Comparison of ENCODE assay signal across 12 cellular contexts in the genomic region with DNA sequence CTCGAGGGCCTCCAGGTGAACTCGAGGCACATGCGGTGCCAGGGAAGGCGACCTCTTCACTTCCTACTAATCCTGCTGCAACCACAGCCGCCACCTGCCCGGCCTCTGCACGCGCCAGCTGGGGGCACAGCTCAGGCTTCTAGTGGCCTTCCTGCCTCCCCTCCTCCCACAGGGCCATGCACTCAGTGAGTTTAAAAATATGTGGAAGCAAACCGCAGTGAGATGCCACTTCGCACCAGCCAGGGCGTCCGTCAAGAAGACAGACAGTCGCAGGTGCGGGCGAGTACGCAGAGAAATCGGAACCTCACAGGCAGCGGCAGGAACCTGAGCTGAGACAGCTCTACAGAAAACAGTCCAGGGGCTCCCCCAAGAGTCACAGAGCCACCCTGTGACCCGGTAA. TPM values are rescaled to one million over a fixed set of nuclear protein-coding genes. Genes with fewer than 3 reads are reported as not detected.
A peak's percentile ranks its signal among the peaks of the same experiment; 100 is the strongest.
DNase-seq lines count a peak whose midpoint lies in the region; ATAC-seq lines count a peak whose summit lies in the region.
"Had no signal": no experiment of that assay in that cellular context is flagged by ENCODE, and none has a peak within 500 bp of the region (broad histone marks: within the 10 kb centered on the region; RNA-seq: fewer than 3 reads in every experiment).

No MANE protein-coding gene starts in this region.

- H3K27me3 ChIP-seq in GM23248 (replicated peaks; ENCODE audit: insufficient read depth), result no peaks in the 10 kb centered on the region
- H3K27me3 ChIP-seq: foreskin keratinocyte had no signal

- in situ Hi-C loops in KBM-7 (cut with MboI; ENCODE audit: low pct_unique_long_range_greater_than_20kb, low sequenced_read_pairs) (no loop called here), GM23248 (cut with MboI) (no loop called here)

- peak overlapping the region; percentile 58 for H3K4me3 Mint-ChIP-seq in T-helper 2 cell treated with Interferon-gamma antibody and Interleukin-4, amounts not matched to agents 5 μg/mL and 100 μg/mL, for 36 hours

- H2AFZ ChIP-seq in GM23248, result no peak overlapping the region

- H3K4me3 ChIP-seq in GM23248, result no peak overlapping the region
- H3K4me3 ChIP-seq: mucosa of descending colon had no signal

- no peak overlapping the region for H3K9ac ChIP-seq in GM23248

- H3K79me2 ChIP-seq in GM23248 (ENCODE audit: insufficient read depth), result peaks cover 91% of the 10 kb centered on the region

- ATAC-seq in GM18873 (IDR thresholded peaks at IDR 0.05; ENCODE audit: low FRiP score, unreplicated experiment), result no peak
- ATAC-seq: foreskin keratinocyte, mucosa of descending colon had no signal

- H4K20me1 ChIP-seq in GM23248 (ENCODE audit: insufficient read depth), result no peaks in the 10 kb centered on the region

- peak overlapping the region; percentile 61 for H3K27ac Mint-ChIP-seq in T-helper 2 cell treated with Interferon-gamma antibody and Interleukin-4, amounts not matched to agents 5 μg/mL and 100 μg/mL, for 36 hours

- no peak overlapping the region for H3K4me2 ChIP-seq in GM23248 (ENCODE audit: unreplicated experiment)

- H3F3A ChIP-seq in GM23248 (ENCODE audit: insufficient read depth), result no peaks in the 10 kb centered on the region

- H3K36me3 Mint-ChIP-seq in T-helper 2 cell treated with Interferon-gamma antibody and Interleukin-4, amounts not matched to agents 5 μg/mL and 100 μg/mL, for 36 hours (ENCODE audit: low read depth), result peaks cover 21% of the 10 kb centered on the region

- H3K9me3 Mint-ChIP-seq in T-helper 2 cell treated with Interferon-gamma antibody and Interleukin-4, amounts not matched to agents 5 μg/mL and 100 μg/mL, for 36 hours, result no peaks in the 10 kb centered on the region

- WGBS in GM23248 (ENCODE audit: low coverage in 1 of 2, low lambda C conversion rate in 2 of 2, missing lambda C conversion rate in 2 of 2), 2 experiments, result 87 to 95% methylated on average over 15 to 19 of the region's 19 CpGs

- H3K4me1 ChIP-seq in GM23248 (ENCODE audit: insufficient read depth), result no peaks in the 10 kb centered on the region
- H3K4me1 ChIP-seq: foreskin keratinocyte had no signal

- H3K9me2 ChIP-seq in GM23248 (ENCODE audit: insufficient read depth), result no peaks in the 10 kb centered on the region

- no peaks in the 10 kb centered on the region for H3K27me3 Mint-ChIP-seq in T-helper 2 cell treated with Interferon-gamma antibody and Interleukin-4, amounts not matched to agents 5 μg/mL and 100 μg/mL, for 36 hours (ENCODE audit: low read depth)

- H3K36me3 ChIP-seq in GM23248 (ENCODE audit: low read depth), result no peaks in the 10 kb centered on the region

- no peaks in the 10 kb centered on the region for H3K9me3 ChIP-seq in GM23248 (ENCODE audit: low read depth)
- H3K9me3 ChIP-seq: mucosa of descending colon had no signal

- DNase-seq in COLO668 (lab: John Stamatoyannopoulos, UW; ENCODE audit: unreplicated experiment) (peak; percentile 52), KBM-7 (peak; percentile 85), myocyte (ENCODE audit: low read depth) (peak; percentile 100), NCI-H1105 treated with DMSO at 0.1 percent for 48 hours (lab: John Stamatoyannopoulos, UW) (no peak), activated gamma-delta T cell treated with Interleukin-2 at 50 U/mL for 16 hours (no peak), GM23248 (no peak)
- DNase-seq in T-helper 2 cell treated with Interferon-gamma antibody and Interleukin-4, amounts not matched to agents 5 μg/mL and 100 μg/mL, for 36 hours (ENCODE audit: low spot score), result no peak
- DNase-seq: foreskin keratinocyte, mucosa of descending colon, NCI-H2227 treated with DMSO at 0.1 percent for 48 hours had no signal

- H3K4me1 Mint-ChIP-seq in T-helper 2 cell treated with Interferon-gamma antibody and Interleukin-4, amounts not matched to agents 5 μg/mL and 100 μg/mL, for 36 hours (ENCODE audit: low read depth), result peaks cover 9% of the 10 kb centered on the region

- H3K27ac ChIP-seq in GM23248, result no peak overlapping the region
- H3K27ac ChIP-seq: foreskin keratinocyte, VCaP had no signal

RNA-seq across cellular contexts. Expression of a gene that starts 10.4 kb away (rescaled TPM):
- total RNA-seq in myocyte, result 30.7 and 34.3 TPM in 2 replicates
- polyA plus RNA-seq in myocyte (2012), result 20.6 TPM
- 93.7 and 119 TPM in 2 replicates for total RNA-seq in GM23248 (2014; rRNA removed; shearing (Covaris generic))
- 25.2 and 25.9 TPM in 2 replicates for polyA plus RNA-seq in GM23248 (2016; fragmentation: Nextera tagmentation; extraction: Ambion mirVana)

RNA-seq across cellular contexts. Expression of a gene that starts 19.0 kb away (rescaled TPM):
- total RNA-seq in myocyte, result 69.4 and 73.7 TPM in 2 replicates
- 121 TPM for polyA plus RNA-seq in myocyte (2012)
- 56.4 and 57.6 TPM in 2 replicates for total RNA-seq in GM23248 (2014; rRNA removed; shearing (Covaris generic))
- 143 and 161 TPM in 2 replicates for polyA plus RNA-seq in GM23248 (2016; fragmentation: Nextera tagmentation; extraction: Ambion mirVana)

RNA-seq across cellular contexts. Expression of a gene that starts 29.5 kb away (rescaled TPM):
- 8.6 and 16.9 TPM in 2 replicates for total RNA-seq in myocyte
- 144 TPM for polyA plus RNA-seq in myocyte (2012)
- 89.7 TPM in 2 replicates for total RNA-seq in GM23248 (2014; rRNA removed; shearing (Covaris generic))
- 95.0 and 96.1 TPM in 2 replicates for polyA plus RNA-seq in GM23248 (2016; fragmentation: Nextera tagmentation; extraction: Ambion mirVana)

Comparison
In these comparisons a context has a peak if more than half of its experiments do, and no peak if none do; other contexts are left out.
1. DNase-seq: peak in COLO668 (single experiment), KBM-7 (single experiment) and myocyte (single experiment); none in T-helper 2 cell treated with Interferon-gamma antibody and Interleukin-4, amounts not matched to agents 5 μg/mL and 100 μg/mL, for 36 hours (single experiment), NCI-H1105 treated with DMSO at 0.1 percent for 48 hours (single experiment), activated gamma-delta T cell treated with Interleukin-2 at 50 U/mL for 16 hours (single experiment) and GM23248 (single experiment).